Comparison of ENCODE assay signal across 8 cellular contexts in genomic region chr1:56803561-56804156, GRCh38. TPM values are rescaled to one million over a fixed set of nuclear protein-coding genes. Genes with fewer than 3 reads are reported as not detected.
DNase-seq lines count a peak whose midpoint lies in the region; ATAC-seq and TF ChIP-seq lines count a peak whose summit lies in the region.

No MANE protein-coding gene starts in this region.

- intact Hi-C loops in activated CD4-positive, alpha-beta memory T cell treated with anti-CD3 and anti-CD28 coated beads for 36 hours (cut with micrococcal nuclease) = no loop called here
- intact Hi-C loops in transverse colon (cut with DNase I; ENCODE audit: low total_unique reads) = no loop called here
- intact Hi-C loops in esophagus muscularis mucosa (cut with DNase I) = no loop called here

- no peaks in the 10 kb centered on the region for H3K4me1 Mint-ChIP-seq in activated CD4-positive, alpha-beta memory T cell treated with anti-CD3 and anti-CD28 coated beads for 36 hours (ENCODE audit: low read depth)
- H3K4me1 Mint-ChIP-seq in activated CD4-positive, alpha-beta memory T cell treated with anti-CD3 and anti-CD28 coated beads, Interleukin-2, amount 10 ng/mL, durations not matched to agents 7 days and 5 days = no peaks in the 10 kb centered on the region

- 60 to 64% methylated on average over 4 to 5 of the region's 5 CpGs for WGBS in transverse colon (ENCODE audit: low coverage in 1 of 2), 2 donors
- WGBS in esophagus muscularis mucosa = 66% methylated on average over 5 of the region's 5 CpGs

- no peak overlapping the region for H2AFZ ChIP-seq in fibroblast of lung (ENCODE audit: low read length)

- peak; percentile 45 to 66 for TF ChIP-seq CTCF in fibroblast of lung (conservative IDR thresholded peaks at IDR 0.05 in 1 of 2, IDR thresholded peaks at IDR 0.05 in 1 of 2; ENCODE audit: low read depth in 1 of 2, low read length in 2 of 2)
- TF ChIP-seq CTCF in transverse colon (IDR thresholded peaks at IDR 0.05) = peak; percentile 24 to 60 (median 47)
- TF ChIP-seq CTCF in esophagus muscularis mucosa (IDR thresholded peaks at IDR 0.05) = peak in 1 of 3 experiments; percentile 25

- no peak for TF ChIP-seq EP300 in transverse colon (IDR thresholded peaks at IDR 0.05; ENCODE audit: low read depth)
- TF ChIP-seq EP300 in esophagus muscularis mucosa (IDR thresholded peaks at IDR 0.05) = no peak

- H3K4me1 ChIP-seq in fibroblast of lung (ENCODE audit: control insufficient read depth, extremely low read depth, insufficient read depth, low read length) = no peaks in the 10 kb centered on the region
- H3K4me1 ChIP-seq in transverse colon = peaks cover 0 to 19% (median 11%) of the 10 kb centered on the region in 4 donors
- H3K4me1 ChIP-seq in esophagus muscularis mucosa = peaks cover 0 to 10% (median 3%) of the 10 kb centered on the region in 4 donors

- DNase-seq in activated CD4-positive, alpha-beta memory T cell treated with anti-CD3 and anti-CD28 coated beads for 36 hours = peak; percentile 16
- no peak for DNase-seq in activated CD4-positive, alpha-beta memory T cell treated with anti-CD3 and anti-CD28 coated beads, Interleukin-2, amount 10 ng/mL, durations not matched to agents 7 days and 5 days
- peak; percentile 27 for DNase-seq in NCI-H774 (lab: John Stamatoyannopoulos, UW)
- peak in 1 of 2 donors; percentile 14 for DNase-seq in fibroblast of lung (ENCODE audit: low read depth in 2 of 2)
- peak; percentile 56 for DNase-seq in transverse colon
- no peak for DNase-seq in esophagus muscularis mucosa (ENCODE audit: extremely low spot score)
- no peak for DNase-seq in midbrain (lab: John Stamatoyannopoulos, UW)

- in situ Hi-C loops in transverse colon (cut with MboI; ENCODE audit: low pct_ligation_motif_present in 1 of 4, low pct_unique_long_range_greater_than_20kb in 1 of 4, low sequenced_read_pairs in 3 of 4) = no loop called here

- H3K27ac ChIP-seq in fibroblast of lung (ENCODE audit: insufficient read depth, low read length) (no peak overlapping the region), transverse colon (no peak overlapping the region), esophagus muscularis mucosa (replicated peaks in 1 of 4) (no peak overlapping the region)

- H3K27ac Mint-ChIP-seq in activated CD4-positive, alpha-beta memory T cell treated with anti-CD3 and anti-CD28 coated beads for 36 hours = no peak overlapping the region
- H3K27ac Mint-ChIP-seq in activated CD4-positive, alpha-beta memory T cell treated with anti-CD3 and anti-CD28 coated beads, Interleukin-2, amount 10 ng/mL, durations not matched to agents 7 days and 5 days = no peak overlapping the region

- CTCF ChIA-PET in activated CD4-positive, alpha-beta memory T cell treated with anti-CD3 and anti-CD28 coated beads for 36 hours (lab: Charles Lee) = interaction anchor here (1.0 to 1.2 kb wide), 3 partner anchors 17 to 81 kb away, joined by 3 to 4 read pairs (median 3); no protein-coding TSS in a partner anchor
- CTCF ChIA-PET in activated CD4-positive, alpha-beta memory T cell treated with anti-CD3 and anti-CD28 coated beads, Interleukin-2, amount 10 ng/mL, durations not matched to agents 7 days and 5 days (lab: Charles Lee) = no interaction called here

- H3K9ac ChIP-seq in fibroblast of lung (ENCODE audit: insufficient read depth, low read length) = no peak overlapping the region

- no peaks in the 10 kb centered on the region for H3K9me3 ChIP-seq in fibroblast of lung (ENCODE audit: control insufficient read depth, insufficient read depth, low read depth, low read length)
- no peaks in the 10 kb centered on the region for H3K9me3 ChIP-seq in transverse colon
- no peaks in the 10 kb centered on the region for H3K9me3 ChIP-seq in esophagus muscularis mucosa

- no peak overlapping the region for H3K4me2 ChIP-seq in fibroblast of lung (ENCODE audit: extremely low read depth, insufficient read depth, low read length)

- POLR2A ChIA-PET in activated CD4-positive, alpha-beta memory T cell treated with anti-CD3 and anti-CD28 coated beads for 36 hours (lab: Charles Lee) = no interaction called here
- POLR2A ChIA-PET in activated CD4-positive, alpha-beta memory T cell treated with anti-CD3 and anti-CD28 coated beads, Interleukin-2, amount 10 ng/mL, durations not matched to agents 7 days and 5 days (lab: Charles Lee) = no interaction called here

- H3K36me3 ChIP-seq in fibroblast of lung (ENCODE audit: control insufficient read depth, insufficient read depth, low read length) (no peaks in the 10 kb centered on the region), transverse colon (no peaks in the 10 kb centered on the region), esophagus muscularis mucosa (no peaks in the 10 kb centered on the region)

- no peaks in the 10 kb centered on the region for H4K20me1 ChIP-seq in fibroblast of lung (ENCODE audit: control insufficient read depth, extremely low read depth, insufficient read depth, low read length)

- H3K27me3 Mint-ChIP-seq in activated CD4-positive, alpha-beta memory T cell treated with anti-CD3 and anti-CD28 coated beads for 36 hours = peaks cover 7% of the 10 kb centered on the region
- no peaks in the 10 kb centered on the region for H3K27me3 Mint-ChIP-seq in activated CD4-positive, alpha-beta memory T cell treated with anti-CD3 and anti-CD28 coated beads, Interleukin-2, amount 10 ng/mL, durations not matched to agents 7 days and 5 days

- H3K27me3 ChIP-seq in fibroblast of lung (ENCODE audit: control insufficient read depth, insufficient read depth, low read length) = no peaks in the 10 kb centered on the region
- H3K27me3 ChIP-seq in transverse colon = no peaks in the 10 kb centered on the region
- H3K27me3 ChIP-seq in esophagus muscularis mucosa = no peaks in the 10 kb centered on the region

- no peaks in the 10 kb centered on the region for H3K36me3 Mint-ChIP-seq in activated CD4-positive, alpha-beta memory T cell treated with anti-CD3 and anti-CD28 coated beads for 36 hours
- no peaks in the 10 kb centered on the region for H3K36me3 Mint-ChIP-seq in activated CD4-positive, alpha-beta memory T cell treated with anti-CD3 and anti-CD28 coated beads, Interleukin-2, amount 10 ng/mL, durations not matched to agents 7 days and 5 days (ENCODE audit: low read depth)

- H3K79me2 ChIP-seq in fibroblast of lung (ENCODE audit: control insufficient read depth, insufficient read depth, low read length) = no peaks in the 10 kb centered on the region

- no peak overlapping the region for H3K4me3 ChIP-seq in fibroblast of lung (replicated peaks in 1 of 4; ENCODE audit: control extremely low read depth in 1 of 4, insufficient read depth in 1 of 4, low read depth in 3 of 4, low read length in 4 of 4)
- H3K4me3 ChIP-seq in transverse colon = no peak overlapping the region
- no peak overlapping the region for H3K4me3 ChIP-seq in esophagus muscularis mucosa

- no peaks in the 10 kb centered on the region for H3K9me3 Mint-ChIP-seq in activated CD4-positive, alpha-beta memory T cell treated with anti-CD3 and anti-CD28 coated beads for 36 hours
- no peaks in the 10 kb centered on the region for H3K9me3 Mint-ChIP-seq in activated CD4-positive, alpha-beta memory T cell treated with anti-CD3 and anti-CD28 coated beads, Interleukin-2, amount 10 ng/mL, durations not matched to agents 7 days and 5 days

- TF ChIP-seq POLR2A in transverse colon (IDR thresholded peaks at IDR 0.05) (no peak), esophagus muscularis mucosa (IDR thresholded peaks at IDR 0.05; ENCODE audit: low read depth) (no peak)

- no peak overlapping the region for H3K4me3 Mint-ChIP-seq in activated CD4-positive, alpha-beta memory T cell treated with anti-CD3 and anti-CD28 coated beads for 36 hours
- H3K4me3 Mint-ChIP-seq in activated CD4-positive, alpha-beta memory T cell treated with anti-CD3 and anti-CD28 coated beads, Interleukin-2, amount 10 ng/mL, durations not matched to agents 7 days and 5 days = no peak overlapping the region

- ATAC-seq in HG02852 (IDR thresholded peaks at IDR 0.05; ENCODE audit: unreplicated experiment) = peak; percentile 56

RNA-seq across cellular contexts. Expression of gene FYB2, which starts 15.5 kb away (rescaled TPM):
- total RNA-seq in activated CD4-positive, alpha-beta memory T cell treated with anti-CD3 and anti-CD28 coated beads for 36 hours = not detected
- total RNA-seq in activated CD4-positive, alpha-beta memory T cell treated with anti-CD3 and anti-CD28 coated beads, Interleukin-2, amount 10 ng/mL, durations not matched to agents 7 days and 5 days = not detected
- total RNA-seq in fibroblast of lung (not detected in 2 replicates), transverse colon (1 to 10 TPM; 2.4 to 7.1 (median 5.6) TPM), esophagus muscularis mucosa (not detected)
- polyA plus RNA-seq in fibroblast of lung = not detected in 2 replicates
- not detected in 2 replicates for polyA plus RNA-seq in fibroblast of lung (2012)
- not detected in 2 replicates for polyA minus RNA-seq in fibroblast of lung (ENCODE audit: low replicate concordance)

RNA-seq across cellular contexts. Expression of gene C8A, which starts 50.9 kb away (rescaled TPM):
- not detected for total RNA-seq in activated CD4-positive, alpha-beta memory T cell treated with anti-CD3 and anti-CD28 coated beads for 36 hours
- total RNA-seq in activated CD4-positive, alpha-beta memory T cell treated with anti-CD3 and anti-CD28 coated beads, Interleukin-2, amount 10 ng/mL, durations not matched to agents 7 days and 5 days = not detected
- total RNA-seq in fibroblast of lung (not detected in 2 replicates), transverse colon (not detected), esophagus muscularis mucosa (not detected)
- not detected in 2 replicates for polyA plus RNA-seq in fibroblast of lung
- polyA plus RNA-seq in fibroblast of lung (2012) = not detected in 2 replicates
- not detected in 2 replicates for polyA minus RNA-seq in fibroblast of lung (ENCODE audit: low replicate concordance)

Comparison
In these comparisons a context has a peak if more than half of its experiments do, and no peak if none do; other contexts are left out.
1. DNase-seq: peak in activated CD4-positive, alpha-beta memory T cell treated with anti-CD3 and anti-CD28 coated beads for 36 hours (single experiment), NCI-H774 (single experiment) and transverse colon (single experiment); none in activated CD4-positive, alpha-beta memory T cell treated with anti-CD3 and anti-CD28 coated beads, Interleukin-2, amount 10 ng/mL, durations not matched to agents 7 days and 5 days (single experiment), esophagus muscularis mucosa (single experiment) and midbrain (single experiment).